19 cellular contexts compared by ENCODE assay signal in genomic region chr5:136626531-136626930, GRCh38.
"Had no signal": no experiment of that assay in that cellular context is flagged by ENCODE, and none has a peak within 500 bp of the region (broad histone marks: within the 10 kb centered on the region; RNA-seq: fewer than 3 reads in every experiment).

No MANE protein-coding gene starts in this region.

- H3K27me3 Mint-ChIP-seq: dendritic cell treated with granulocyte-macrophage colony-stimulating factor and Interleukin-4, amounts not matched to agents 40 ng/mL and 50 ng/mL, for 4 days; effector memory CD8-positive, alpha-beta T cell had no signal

- H3K4me3 Mint-ChIP-seq: dendritic cell treated with granulocyte-macrophage colony-stimulating factor and Interleukin-4, amounts not matched to agents 40 ng/mL and 50 ng/mL, for 4 days; effector memory CD8-positive, alpha-beta T cell; endodermal cell had no signal

- H3K9me3 Mint-ChIP-seq: dendritic cell treated with granulocyte-macrophage colony-stimulating factor and Interleukin-4, amounts not matched to agents 40 ng/mL and 50 ng/mL, for 4 days; endodermal cell had no signal

- H3K27ac Mint-ChIP-seq: dendritic cell treated with granulocyte-macrophage colony-stimulating factor and Interleukin-4, amounts not matched to agents 40 ng/mL and 50 ng/mL, for 4 days; effector memory CD8-positive, alpha-beta T cell; endodermal cell had no signal

- DNase-seq: colonic mucosa; cortex of kidney; dermis blood vessel endothelial cell; effector CD4-positive, alpha-beta T cell; effector CD8-positive, alpha-beta T cell; effector memory CD4-positive, alpha-beta T cell; effector memory CD8-positive, alpha-beta T cell; endodermal cell; erythroblast; esophagus squamous epithelium; foreskin fibroblast; foreskin keratinocyte; foreskin melanocyte; gastrocnemius medialis; glutamatergic neuron; head of caudate nucleus; heart left ventricle; heart right ventricle had no signal
